In genomic region chr5:149323235-149324205, GRCh38 we compare ENCODE assay signal across 1 cellular context.
TF ChIP-seq lines count a peak whose summit lies in the region.

No MANE protein-coding gene starts in this region.

TF ChIP-seq in HepG2, 621 proteins besides CTCF, POLR2A, EP300 and RAD21:
- TF ChIP-seq HNF4A (CRISPR knock-in tag; IDR thresholded peaks at IDR 0.05): peak; percentile 68
- 0 out of 2 replicates have a peak, but pooled peaks have one; percentile 27 for TF ChIP-seq HNF4G (IDR thresholded peaks at IDR 0.05; ENCODE audit: borderline replicate concordance, low read depth, low read length)
- TF ChIP-seq HNF4G (CRISPR knock-in tag; IDR thresholded peaks at IDR 0.05; ENCODE audit: borderline replicate concordance, low read depth): no peak
- no peak for TF ChIP-seq TCF7 (IDR thresholded peaks at IDR 0.05; ENCODE audit: low read depth)
- TF ChIP-seq, protein P1, sequence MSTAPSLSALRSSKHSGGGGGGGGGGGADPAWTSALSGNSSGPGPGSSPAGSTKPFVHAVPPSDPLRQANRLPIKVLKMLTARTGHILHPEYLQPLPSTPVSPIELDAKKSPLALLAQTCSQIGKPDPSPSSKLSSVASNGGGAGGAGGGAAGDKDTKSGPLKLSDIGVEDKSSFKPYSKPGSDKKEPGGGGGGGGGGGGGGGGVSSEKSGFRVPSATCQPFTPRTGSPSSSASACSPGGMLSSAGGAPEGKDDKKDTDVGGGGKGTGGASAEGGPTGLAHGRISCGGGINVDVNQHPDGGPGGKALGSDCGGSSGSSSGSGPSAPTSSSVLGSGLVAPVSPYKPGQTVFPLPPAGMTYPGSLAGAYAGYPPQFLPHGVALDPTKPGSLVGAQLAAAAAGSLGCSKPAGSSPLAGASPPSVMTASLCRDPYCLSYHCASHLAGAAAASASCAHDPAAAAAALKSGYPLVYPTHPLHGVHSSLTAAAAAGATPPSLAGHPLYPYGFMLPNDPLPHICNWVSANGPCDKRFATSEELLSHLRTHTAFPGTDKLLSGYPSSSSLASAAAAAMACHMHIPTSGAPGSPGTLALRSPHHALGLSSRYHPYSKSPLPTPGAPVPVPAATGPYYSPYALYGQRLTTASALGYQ (CRISPR knock-in tag; IDR thresholded peaks at IDR 0.05): no peak
- TF ChIP-seq CHD2 (IDR thresholded peaks at IDR 0.05; ENCODE audit: low read depth, low read length): no peak
- TF ChIP-seq ARID5B (CRISPR knock-in tag; IDR thresholded peaks at IDR 0.05): 0 out of 2 replicates have a peak, but pooled peaks have one; percentile 25
- peak; percentile 32; the same call in 1 of the 2 replicates for TF ChIP-seq ELF3 (CRISPR knock-in tag; IDR thresholded peaks at IDR 0.05)
- TF ChIP-seq SOX13 (IDR thresholded peaks at IDR 0.05): no peak
- TF ChIP-seq SOX13 (CRISPR knock-in tag; conservative IDR thresholded peaks at IDR 0.05 in 1 of 2, IDR thresholded peaks at IDR 0.05 in 1 of 2): peak in 1 of 2 experiments; percentile 48; a peak in 1 of 4 replicates
- TF ChIP-seq NR2F6 (IDR thresholded peaks at IDR 0.05): 0 out of 2 replicates have a peak, but pooled peaks have one; percentile 15
- TF ChIP-seq NR2F6 (CRISPR knock-in tag; IDR thresholded peaks at IDR 0.05): no peak
- TF ChIP-seq RCOR2 (CRISPR knock-in tag; IDR thresholded peaks at IDR 0.05): peak; percentile 38; the same call in 1 of the 2 replicates
- TF ChIP-seq HNF1B (CRISPR knock-in tag; IDR thresholded peaks at IDR 0.05): no peak
- TF ChIP-seq, protein P2, sequence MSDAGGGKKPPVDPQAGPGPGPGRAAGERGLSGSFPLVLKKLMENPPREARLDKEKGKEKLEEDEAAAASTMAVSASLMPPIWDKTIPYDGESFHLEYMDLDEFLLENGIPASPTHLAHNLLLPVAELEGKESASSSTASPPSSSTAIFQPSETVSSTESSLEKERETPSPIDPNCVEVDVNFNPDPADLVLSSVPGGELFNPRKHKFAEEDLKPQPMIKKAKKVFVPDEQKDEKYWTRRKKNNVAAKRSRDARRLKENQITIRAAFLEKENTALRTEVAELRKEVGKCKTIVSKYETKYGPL (CRISPR knock-in tag; IDR thresholded peaks at IDR 0.05): peak; percentile 89
- peak; percentile 86 for TF ChIP-seq CEBPG (CRISPR knock-in tag; IDR thresholded peaks at IDR 0.05)
- peak; percentile 86 for TF ChIP-seq CEBPB (IDR thresholded peaks at IDR 0.05; ENCODE audit: borderline replicate concordance, low read depth, low read length)
- no peak for TF ChIP-seq ZNF335 (CRISPR knock-in tag; IDR thresholded peaks at IDR 0.05)
- 0 out of 2 replicates have a peak, but pooled peaks have one; percentile 14 for TF ChIP-seq ZNF644 (CRISPR knock-in tag; IDR thresholded peaks at IDR 0.05; ENCODE audit: low read depth)
- 0 out of 2 replicates have a peak, but pooled peaks have one; percentile 51 for TF ChIP-seq ZNF124 (CRISPR knock-in tag; IDR thresholded peaks at IDR 0.05)
- peak; percentile 66; the same call in 1 of the 2 replicates for TF ChIP-seq NCOR1 (IDR thresholded peaks at IDR 0.05; ENCODE audit: borderline replicate concordance, low read length)
- TF ChIP-seq ZNF770 (CRISPR knock-in tag; IDR thresholded peaks at IDR 0.05): peak; percentile 75; the same call in 1 of the 2 replicates
- TF ChIP-seq PAXIP1 (CRISPR knock-in tag; conservative IDR thresholded peaks at IDR 0.05): peak; percentile 48; the same call in 1 of the 2 replicates
- TF ChIP-seq TAF15 (IDR thresholded peaks at IDR 0.05; ENCODE audit: low read depth, low read length, poor library complexity, severe bottlenecking): no peak
- TF ChIP-seq SALL2 (CRISPR knock-in tag; IDR thresholded peaks at IDR 0.05): no peak
- no peak for TF ChIP-seq GABPA (IDR thresholded peaks at IDR 0.05; ENCODE audit: low read depth, low read length)
- TF ChIP-seq GABPA (CRISPR knock-in tag; IDR thresholded peaks at IDR 0.05; ENCODE audit: low read depth): 0 out of 2 replicates have a peak, but pooled peaks have one; percentile 5
- 0 out of 2 replicates have a peak, but pooled peaks have one; percentile 30 for TF ChIP-seq ZNF629 (CRISPR knock-in tag; conservative IDR thresholded peaks at IDR 0.05)
- peak; percentile 85 for TF ChIP-seq EHMT2 (IDR thresholded peaks at IDR 0.05; ENCODE audit: borderline replicate concordance, low read depth, low read length)
- TF ChIP-seq ZNF768 (CRISPR knock-in tag; IDR thresholded peaks at IDR 0.05): peak; percentile 39; the same call in 1 of the 2 replicates
- no peak for TF ChIP-seq ZFY (CRISPR knock-in tag; IDR thresholded peaks at IDR 0.05)
- TF ChIP-seq KIAA2018 (CRISPR knock-in tag; IDR thresholded peaks at IDR 0.05; ENCODE audit: borderline replicate concordance): no peak
- TF ChIP-seq RFXANK (CRISPR knock-in tag; IDR thresholded peaks at IDR 0.05): no peak
- peak; percentile 39; the same call in 1 of the 2 replicates for TF ChIP-seq GATAD2A (CRISPR knock-in tag; IDR thresholded peaks at IDR 0.05)
- peak; percentile 47 for TF ChIP-seq ZFX (CRISPR knock-in tag; IDR thresholded peaks at IDR 0.05; ENCODE audit: low read depth)
- TF ChIP-seq ZMYM3 (CRISPR knock-in tag; IDR thresholded peaks at IDR 0.05): 0 out of 2 replicates have a peak, but pooled peaks have one; percentile 50
